8 cellular contexts compared by ENCODE assay signal in the genomic region with DNA sequence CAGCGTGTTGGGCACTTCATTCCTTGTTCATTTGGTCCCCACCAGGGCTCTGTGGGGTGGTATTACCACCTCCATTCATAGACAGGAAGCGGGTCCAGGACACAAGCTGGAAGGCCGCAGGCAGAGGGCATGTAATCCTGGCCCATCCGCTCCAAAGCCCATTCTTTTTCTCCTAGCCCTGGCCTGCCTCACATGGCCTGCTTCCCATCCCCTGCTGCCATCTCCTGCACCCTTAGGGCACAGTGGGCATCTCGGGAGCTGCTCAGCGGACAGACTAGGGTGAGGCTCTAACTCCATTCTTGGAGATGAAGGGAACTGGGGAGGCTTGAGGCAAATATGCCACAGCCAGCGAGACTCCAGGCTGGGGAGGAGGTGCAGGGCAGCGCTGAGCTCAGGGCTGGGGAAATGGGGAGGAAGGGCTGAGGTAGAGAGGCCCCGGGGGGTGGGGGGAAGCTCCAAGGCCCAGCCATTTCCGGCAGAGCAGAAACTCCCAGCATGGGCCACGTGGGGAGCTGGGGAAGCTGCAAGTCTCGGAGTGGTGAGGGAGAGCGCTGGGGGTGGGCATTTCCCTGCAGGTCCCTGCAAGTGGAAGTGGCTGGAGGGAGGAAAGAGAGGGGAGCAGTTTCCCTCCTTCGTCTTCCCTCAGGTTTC. TPM values are rescaled to one million over a fixed set of nuclear protein-coding genes. Genes with fewer than 3 reads are reported as not detected.
DNase-seq lines count a peak whose midpoint lies in the region; ATAC-seq, FAIRE-seq and TF ChIP-seq lines count a peak whose summit lies in the region.

No MANE protein-coding gene starts in this region.

- no peak overlapping the region for H3K4me3 ChIP-seq in BE2C (ENCODE audit: low read depth, low read length)
- H3K4me3 ChIP-seq in HepG2 (replicated peaks in 1 of 3; ENCODE audit: insufficient read depth in 1 of 3, low read depth in 2 of 3, low read length in 3 of 3) = no peak overlapping the region
- no peak overlapping the region for H3K4me3 ChIP-seq in WERI-Rb-1 (ENCODE audit: low read depth, low read length)

- H3K27ac Mint-ChIP-seq in activated T-helper 17 cell treated with anti-CD3 and anti-CD28 coated beads, Interleukin-2, amount 50 U/mL, for 72 hours = no peak overlapping the region

- no peaks in the 10 kb centered on the region for H3K9me3 ChIP-seq in BE2C
- no peaks in the 10 kb centered on the region for H3K9me3 ChIP-seq in HepG2 (ENCODE audit: low read length)
- no peaks in the 10 kb centered on the region for H3K9me3 ChIP-seq in WERI-Rb-1 (ENCODE audit: severe bottlenecking)

- TF ChIP-seq RAD21 in HepG2 (CRISPR knock-in tag; IDR thresholded peaks at IDR 0.05) = no peak

- no peaks in the 10 kb centered on the region for H3K27me3 ChIP-seq in BE2C
- peaks cover 0 to 19% of the 10 kb centered on the region in 2 experiments; a peak in 2 of 5 replicates for H3K27me3 ChIP-seq in HepG2 (ENCODE audit: control insufficient read depth in 1 of 2, insufficient read depth in 2 of 2, low read length in 2 of 2)
- no peaks in the 10 kb centered on the region for H3K27me3 ChIP-seq in WERI-Rb-1 (ENCODE audit: insufficient read depth, low read depth, severe bottlenecking)

- H3K27ac ChIP-seq in HepG2 (ENCODE audit: extremely low read length, insufficient read depth, low read length) (no peak overlapping the region), WERI-Rb-1 (no peak overlapping the region)

- H3K9ac ChIP-seq in HepG2 (ENCODE audit: insufficient read depth, low read depth, low read length) = no peak overlapping the region

- peak overlapping the region; percentile 24; the same call in 1 of the 2 replicates for H3K4me2 ChIP-seq in HepG2 (ENCODE audit: low read depth, low read length)

- no peaks in the 10 kb centered on the region for H3K36me3 Mint-ChIP-seq in activated T-helper 17 cell treated with anti-CD3 and anti-CD28 coated beads, Interleukin-2, amount 50 U/mL, for 72 hours (ENCODE audit: low read depth)

- BruUV-seq in HepG2 (replicated peaks; lab: Mats Ljungman, UMichigan) = no TSS peak

- TF ChIP-seq EP300 in HepG2 (IDR thresholded peaks at IDR 0.05; ENCODE audit: low read depth in 2 of 2, low read length in 2 of 2) (no peak), HepG2 (CRISPR knock-in tag; IDR thresholded peaks at IDR 0.05; ENCODE audit: borderline replicate concordance) (no peak)

- no peaks in the 10 kb centered on the region for H3K79me2 ChIP-seq in HepG2 (ENCODE audit: insufficient read depth, low read length)

- no peak for TF ChIP-seq POLR2A in HepG2 (IDR thresholded peaks at IDR 0.05; ENCODE audit: insufficient read depth in 1 of 2, low read depth in 2 of 2, low read length in 2 of 2)

- CTCF ChIA-PET in HepG2 (lab: Yijun Ruan, JAX; ENCODE audit: low intra/inter-chr PET ratio, low total read pairs) = no interaction called here

- intact Hi-C loops in HepG2 (cut with micrococcal nuclease; ENCODE audit: unreplicated experiment) = no loop called here

- no peaks in the 10 kb centered on the region for H3K27me3 Mint-ChIP-seq in activated T-helper 17 cell treated with anti-CD3 and anti-CD28 coated beads, Interleukin-2, amount 50 U/mL, for 72 hours

- H3K4me1 ChIP-seq in BE2C (peaks cover 9% of the 10 kb centered on the region), HepG2 (ENCODE audit: insufficient read depth, low read length) (peaks cover 31% of the 10 kb centered on the region)

- TF ChIP-seq CTCF in BE2C (IDR thresholded peaks at IDR 0.05; ENCODE audit: low read depth, low read length) (no peak), HepG2 (CRISPR knock-in tag; IDR thresholded peaks at IDR 0.05) (no peak), WERI-Rb-1 (IDR thresholded peaks at IDR 0.05; ENCODE audit: low read depth, low read length) (no peak)

- WGBS in HepG2 (ENCODE audit: low lambda C conversion rate) = 31% methylated on average over 13 of the region's 14 CpGs

- in situ Hi-C loops in HepG2 (cut with HindIII; ENCODE audit: extremely low pct_ligation_motif_present, low pct_unique_long_range_greater_than_20kb) = no loop called here

- H3K4me1 Mint-ChIP-seq in activated T-helper 17 cell treated with anti-CD3 and anti-CD28 coated beads, Interleukin-2, amount 50 U/mL, for 72 hours = peaks cover 13% of the 10 kb centered on the region

- H3K9me3 Mint-ChIP-seq in activated T-helper 17 cell treated with anti-CD3 and anti-CD28 coated beads, Interleukin-2, amount 50 U/mL, for 72 hours = no peaks in the 10 kb centered on the region

- H2AFZ ChIP-seq in HepG2 (ENCODE audit: low read length) = no peak overlapping the region

- no peaks in the 10 kb centered on the region for H4K20me1 ChIP-seq in HepG2 (ENCODE audit: insufficient read depth, low read length)

- ATAC-seq in activated T-helper 17 cell treated with anti-CD3 and anti-CD28 coated beads, Interleukin-2, amount 50 U/mL, for 72 hours (replicated peaks) = peak; percentile 85
- ATAC-seq in HepG2 = peak; percentile 65
- ATAC-seq in HG02798 (IDR thresholded peaks at IDR 0.05; ENCODE audit: poor library complexity, unreplicated experiment) = no peak
- ATAC-seq in HG02885 (IDR thresholded peaks at IDR 0.05; ENCODE audit: poor library complexity, unreplicated experiment) = no peak

- DNase-seq in BE2C (peak; percentile 39), Kasumi-1 (lab: John Stamatoyannopoulos, UW) (peak; percentile 90 to 93), HepG2 (ENCODE audit: low spot score) (no peak), WERI-Rb-1 (no peak), SW480 (ENCODE audit: low spot score) (no peak)

- FAIRE-seq in HepG2 (lab: Jason Lieb, UNC) = no peak

- H3K36me3 ChIP-seq in BE2C = no peaks in the 10 kb centered on the region
- H3K36me3 ChIP-seq in HepG2 (replicated peaks in 1 of 2; ENCODE audit: control insufficient read depth in 1 of 2, insufficient read depth in 2 of 2, low read length in 2 of 2) = no peaks in the 10 kb centered on the region
- H3K36me3 ChIP-seq in WERI-Rb-1 = no peaks in the 10 kb centered on the region

- POLR2A ChIA-PET in HepG2 (lab: Yijun Ruan, JAX) = interaction anchor here (0.9 kb wide), 1 partner anchor 31 kb away, joined by 3 read pairs; no protein-coding TSS in a partner anchor

- H3K4me3 Mint-ChIP-seq in activated T-helper 17 cell treated with anti-CD3 and anti-CD28 coated beads, Interleukin-2, amount 50 U/mL, for 72 hours = peak overlapping the region; percentile 43

RNA-seq across cellular contexts. Expression of gene BCL9L, which starts 14.3 kb away (rescaled TPM):
- 104 TPM for polyA plus RNA-seq in BE2C (2012; ENCODE audit: insufficient read depth, insufficient read length, low read depth)
- total RNA-seq in activated T-helper 17 cell treated with anti-CD3 and anti-CD28 coated beads, Interleukin-2, amount 50 U/mL, for 72 hours = 10 to 100 TPM; 30.2 to 49.6 TPM
- total RNA-seq in HepG2 (2016; rRNA removed; fragmentation: Illumina TruSeq; extraction: Trizol) = 3.7 and 5.5 TPM in 2 replicates
- total RNA-seq in HepG2 (2016; cell fraction: cytosol; rRNA removed; fragmentation: Illumina TruSeq; extraction: Trizol; ENCODE audit: low read depth) = 1.4 and 2.2 TPM in 2 replicates
- 3.5 and 4.0 TPM in 2 replicates for total RNA-seq in HepG2 (2016; cell fraction: insoluble cytoplasmic fraction; rRNA removed; fragmentation: Illumina TruSeq; extraction: Trizol)
- 3.8 and 4.9 TPM in 2 replicates for total RNA-seq in HepG2 (2016; cell fraction: membrane; rRNA removed; fragmentation: Illumina TruSeq; extraction: Trizol)
- 9.3 and 12.2 TPM in 2 replicates for total RNA-seq in HepG2 (2016; cell fraction: nucleus; rRNA removed; fragmentation: Illumina TruSeq; extraction: Trizol)
- 4.1 and 4.5 TPM in 2 replicates for polyA plus RNA-seq in HepG2 (2011; rRNA removed)
- 1.1 and 1.9 TPM in 2 replicates for polyA plus RNA-seq in HepG2 (2011; cell fraction: cytosol; rRNA removed)
- 7.0 and 13.4 TPM in 2 replicates for polyA plus RNA-seq in HepG2 (2011; cell fraction: nucleus; rRNA removed)
- polyA plus RNA-seq in HepG2 (2012) = 10.4 and 11.2 TPM in 2 replicates
- 0.58 and 0.67 TPM in 2 replicates for polyA plus RNA-seq in HepG2 (2016; cell fraction: cytosol; fragmentation: Illumina TruSeq; extraction: Trizol; ENCODE audit: low read depth)
- polyA plus RNA-seq in HepG2 (2016; cell fraction: insoluble cytoplasmic fraction; fragmentation: Illumina TruSeq; extraction: Trizol; ENCODE audit: low read depth) = 9.7 and 15.0 TPM in 2 replicates
- 1.5 and 1.9 TPM in 2 replicates for polyA plus RNA-seq in HepG2 (2016; cell fraction: membrane; fragmentation: Illumina TruSeq; extraction: Trizol; ENCODE audit: low read depth)
- 21.7 and 33.9 TPM in 2 replicates for polyA plus RNA-seq in HepG2 (2016; cell fraction: nucleus; fragmentation: Illumina TruSeq; extraction: Trizol; ENCODE audit: insufficient read depth, low read depth)
- polyA minus RNA-seq in HepG2 (2011; rRNA and poly(A)+ RNA removed; ENCODE audit: low replicate concordance) = 4.8 and 11.8 TPM in 2 replicates
- polyA minus RNA-seq in HepG2 (2011; cell fraction: cytosol; rRNA and poly(A)+ RNA removed) = 6.2 and 6.8 TPM in 2 replicates
- polyA minus RNA-seq in HepG2 (2011; cell fraction: nucleus; rRNA and poly(A)+ RNA removed) = 5.5 and 6.5 TPM in 2 replicates

RNA-seq across cellular contexts. Expression of gene UPK2, which starts 16.0 kb away (rescaled TPM):
- 0.94 TPM for polyA plus RNA-seq in BE2C (2012; ENCODE audit: insufficient read depth, insufficient read length, low read depth)
- total RNA-seq in activated T-helper 17 cell treated with anti-CD3 and anti-CD28 coated beads, Interleukin-2, amount 50 U/mL, for 72 hours = 1 to 10 TPM in 1 of 2 donors, under 1 TPM in 1; 0.43 to 7.1 TPM
- total RNA-seq in HepG2 (2016; rRNA removed; fragmentation: Illumina TruSeq; extraction: Trizol) = not detected in 2 replicates
- total RNA-seq in HepG2 (2016; cell fraction: cytosol; rRNA removed; fragmentation: Illumina TruSeq; extraction: Trizol; ENCODE audit: low read depth) = not detected in 2 replicates
- not detected in 2 replicates for total RNA-seq in HepG2 (2016; cell fraction: insoluble cytoplasmic fraction; rRNA removed; fragmentation: Illumina TruSeq; extraction: Trizol)
- total RNA-seq in HepG2 (2016; cell fraction: membrane; rRNA removed; fragmentation: Illumina TruSeq; extraction: Trizol) = not detected in 2 replicates
- total RNA-seq in HepG2 (2016; cell fraction: nucleus; rRNA removed; fragmentation: Illumina TruSeq; extraction: Trizol) = not detected in 2 replicates
- not detected in 2 replicates for polyA plus RNA-seq in HepG2 (2011; rRNA removed)
- not detected in 2 replicates for polyA plus RNA-seq in HepG2 (2011; cell fraction: cytosol; rRNA removed)
- not detected in 2 replicates for polyA plus RNA-seq in HepG2 (2011; cell fraction: nucleus; rRNA removed)
- polyA plus RNA-seq in HepG2 (2012) = not detected in 2 replicates
- polyA plus RNA-seq in HepG2 (2016; cell fraction: cytosol; fragmentation: Illumina TruSeq; extraction: Trizol; ENCODE audit: low read depth) = not detected in 2 replicates
- polyA plus RNA-seq in HepG2 (2016; cell fraction: insoluble cytoplasmic fraction; fragmentation: Illumina TruSeq; extraction: Trizol; ENCODE audit: low read depth) = not detected in 2 replicates
- polyA plus RNA-seq in HepG2 (2016; cell fraction: membrane; fragmentation: Illumina TruSeq; extraction: Trizol; ENCODE audit: low read depth) = not detected in 2 replicates
- not detected in 2 replicates for polyA plus RNA-seq in HepG2 (2016; cell fraction: nucleus; fragmentation: Illumina TruSeq; extraction: Trizol; ENCODE audit: insufficient read depth, low read depth)
- polyA minus RNA-seq in HepG2 (2011; rRNA and poly(A)+ RNA removed; ENCODE audit: low replicate concordance) = not detected in 2 replicates
- not detected in 2 replicates for polyA minus RNA-seq in HepG2 (2011; cell fraction: cytosol; rRNA and poly(A)+ RNA removed)
- not detected in 2 replicates for polyA minus RNA-seq in HepG2 (2011; cell fraction: nucleus; rRNA and poly(A)+ RNA removed)

RNA-seq across cellular contexts. Expression of gene FOXR1, which starts 31.5 kb away (rescaled TPM):
- not detected for polyA plus RNA-seq in BE2C (2012; ENCODE audit: insufficient read depth, insufficient read length, low read depth)
- under 1 TPM in 1 of 2 donors, not detected in 1; 0.98 TPM for total RNA-seq in activated T-helper 17 cell treated with anti-CD3 and anti-CD28 coated beads, Interleukin-2, amount 50 U/mL, for 72 hours
- total RNA-seq in HepG2 (2016; rRNA removed; fragmentation: Illumina TruSeq; extraction: Trizol) = not detected in 2 replicates
- not detected in 2 replicates for total RNA-seq in HepG2 (2016; cell fraction: cytosol; rRNA removed; fragmentation: Illumina TruSeq; extraction: Trizol; ENCODE audit: low read depth)
- not detected in 2 replicates for total RNA-seq in HepG2 (2016; cell fraction: insoluble cytoplasmic fraction; rRNA removed; fragmentation: Illumina TruSeq; extraction: Trizol)
- total RNA-seq in HepG2 (2016; cell fraction: membrane; rRNA removed; fragmentation: Illumina TruSeq; extraction: Trizol) = not detected in 2 replicates
- total RNA-seq in HepG2 (2016; cell fraction: nucleus; rRNA removed; fragmentation: Illumina TruSeq; extraction: Trizol) = not detected in 2 replicates
- not detected in 2 replicates for polyA plus RNA-seq in HepG2 (2011; rRNA removed)
- polyA plus RNA-seq in HepG2 (2011; cell fraction: cytosol; rRNA removed) = not detected in 2 replicates
- not detected in 2 replicates for polyA plus RNA-seq in HepG2 (2011; cell fraction: nucleus; rRNA removed)
- polyA plus RNA-seq in HepG2 (2012) = not detected in 2 replicates
- polyA plus RNA-seq in HepG2 (2016; cell fraction: cytosol; fragmentation: Illumina TruSeq; extraction: Trizol; ENCODE audit: low read depth) = not detected in 2 replicates
- polyA plus RNA-seq in HepG2 (2016; cell fraction: insoluble cytoplasmic fraction; fragmentation: Illumina TruSeq; extraction: Trizol; ENCODE audit: low read depth) = not detected in 2 replicates
- not detected in 2 replicates for polyA plus RNA-seq in HepG2 (2016; cell fraction: membrane; fragmentation: Illumina TruSeq; extraction: Trizol; ENCODE audit: low read depth)
- not detected in 2 replicates for polyA plus RNA-seq in HepG2 (2016; cell fraction: nucleus; fragmentation: Illumina TruSeq; extraction: Trizol; ENCODE audit: insufficient read depth, low read depth)
- not detected in 2 replicates for polyA minus RNA-seq in HepG2 (2011; rRNA and poly(A)+ RNA removed; ENCODE audit: low replicate concordance)
- polyA minus RNA-seq in HepG2 (2011; cell fraction: cytosol; rRNA and poly(A)+ RNA removed) = not detected in 2 replicates
- polyA minus RNA-seq in HepG2 (2011; cell fraction: nucleus; rRNA and poly(A)+ RNA removed) = not detected in 2 replicates

RNA-seq across cellular contexts. Expression of gene CXCR5, which starts 56.4 kb away (rescaled TPM):
- not detected for polyA plus RNA-seq in BE2C (2012; ENCODE audit: insufficient read depth, insufficient read length, low read depth)
- total RNA-seq in activated T-helper 17 cell treated with anti-CD3 and anti-CD28 coated beads, Interleukin-2, amount 50 U/mL, for 72 hours = 10 to 100 TPM in 1 of 2 donors, 1 to 10 TPM in 1; 8.0 to 20.2 TPM
- not detected in 2 replicates for total RNA-seq in HepG2 (2016; rRNA removed; fragmentation: Illumina TruSeq; extraction: Trizol)
- not detected in 2 replicates for total RNA-seq in HepG2 (2016; cell fraction: cytosol; rRNA removed; fragmentation: Illumina TruSeq; extraction: Trizol; ENCODE audit: low read depth)
- not detected in 2 replicates for total RNA-seq in HepG2 (2016; cell fraction: insoluble cytoplasmic fraction; rRNA removed; fragmentation: Illumina TruSeq; extraction: Trizol)
- total RNA-seq in HepG2 (2016; cell fraction: membrane; rRNA removed; fragmentation: Illumina TruSeq; extraction: Trizol) = not detected in 2 replicates
- not detected in 2 replicates for total RNA-seq in HepG2 (2016; cell fraction: nucleus; rRNA removed; fragmentation: Illumina TruSeq; extraction: Trizol)
- polyA plus RNA-seq in HepG2 (2011; rRNA removed) = not detected in 2 replicates
- not detected in 2 replicates for polyA plus RNA-seq in HepG2 (2011; cell fraction: cytosol; rRNA removed)
- not detected in 2 replicates for polyA plus RNA-seq in HepG2 (2011; cell fraction: nucleus; rRNA removed)
- polyA plus RNA-seq in HepG2 (2012) = not detected in 2 replicates
- not detected in 2 replicates for polyA plus RNA-seq in HepG2 (2016; cell fraction: cytosol; fragmentation: Illumina TruSeq; extraction: Trizol; ENCODE audit: low read depth)
- not detected in 2 replicates for polyA plus RNA-seq in HepG2 (2016; cell fraction: insoluble cytoplasmic fraction; fragmentation: Illumina TruSeq; extraction: Trizol; ENCODE audit: low read depth)
- not detected in 2 replicates for polyA plus RNA-seq in HepG2 (2016; cell fraction: membrane; fragmentation: Illumina TruSeq; extraction: Trizol; ENCODE audit: low read depth)
- not detected in 2 replicates for polyA plus RNA-seq in HepG2 (2016; cell fraction: nucleus; fragmentation: Illumina TruSeq; extraction: Trizol; ENCODE audit: insufficient read depth, low read depth)
- polyA minus RNA-seq in HepG2 (2011; rRNA and poly(A)+ RNA removed; ENCODE audit: low replicate concordance) = not detected in 2 replicates
- polyA minus RNA-seq in HepG2 (2011; cell fraction: cytosol; rRNA and poly(A)+ RNA removed) = not detected in 2 replicates
- not detected in 2 replicates for polyA minus RNA-seq in HepG2 (2011; cell fraction: nucleus; rRNA and poly(A)+ RNA removed)

RNA-seq across cellular contexts. Expression of gene CENATAC, which starts 57.9 kb away (rescaled TPM):
- 31.8 TPM for polyA plus RNA-seq in BE2C (2012; ENCODE audit: insufficient read depth, insufficient read length, low read depth)
- total RNA-seq in activated T-helper 17 cell treated with anti-CD3 and anti-CD28 coated beads, Interleukin-2, amount 50 U/mL, for 72 hours = 10 to 100 TPM; 38.9 to 44.8 TPM
- 9.2 and 25.0 TPM in 2 replicates for total RNA-seq in HepG2 (2016; rRNA removed; fragmentation: Illumina TruSeq; extraction: Trizol)
- 2.9 and 5.0 TPM in 2 replicates for total RNA-seq in HepG2 (2016; cell fraction: cytosol; rRNA removed; fragmentation: Illumina TruSeq; extraction: Trizol; ENCODE audit: low read depth)
- 10.8 and 23.9 TPM in 2 replicates for total RNA-seq in HepG2 (2016; cell fraction: insoluble cytoplasmic fraction; rRNA removed; fragmentation: Illumina TruSeq; extraction: Trizol)
- total RNA-seq in HepG2 (2016; cell fraction: membrane; rRNA removed; fragmentation: Illumina TruSeq; extraction: Trizol) = 5.4 and 7.4 TPM in 2 replicates
- 39.0 and 46.3 TPM in 2 replicates for total RNA-seq in HepG2 (2016; cell fraction: nucleus; rRNA removed; fragmentation: Illumina TruSeq; extraction: Trizol)
- polyA plus RNA-seq in HepG2 (2011; rRNA removed) = 19.8 and 21.7 TPM in 2 replicates
- polyA plus RNA-seq in HepG2 (2011; cell fraction: cytosol; rRNA removed) = 3.7 and 4.9 TPM in 2 replicates
- 56.4 and 56.7 TPM in 2 replicates for polyA plus RNA-seq in HepG2 (2011; cell fraction: nucleus; rRNA removed)
- polyA plus RNA-seq in HepG2 (2012) = 9.2 and 11.5 TPM in 2 replicates
- polyA plus RNA-seq in HepG2 (2016; cell fraction: cytosol; fragmentation: Illumina TruSeq; extraction: Trizol; ENCODE audit: low read depth) = 3.9 and 4.7 TPM in 2 replicates
- polyA plus RNA-seq in HepG2 (2016; cell fraction: insoluble cytoplasmic fraction; fragmentation: Illumina TruSeq; extraction: Trizol; ENCODE audit: low read depth) = 10.1 and 11.5 TPM in 2 replicates
- polyA plus RNA-seq in HepG2 (2016; cell fraction: membrane; fragmentation: Illumina TruSeq; extraction: Trizol; ENCODE audit: low read depth) = 4.1 and 4.4 TPM in 2 replicates
- 100 and 110 TPM in 2 replicates for polyA plus RNA-seq in HepG2 (2016; cell fraction: nucleus; fragmentation: Illumina TruSeq; extraction: Trizol; ENCODE audit: insufficient read depth, low read depth)
- 11.3 and 25.0 TPM in 2 replicates for polyA minus RNA-seq in HepG2 (2011; rRNA and poly(A)+ RNA removed; ENCODE audit: low replicate concordance)
- polyA minus RNA-seq in HepG2 (2011; cell fraction: cytosol; rRNA and poly(A)+ RNA removed) = 4.2 and 4.6 TPM in 2 replicates
- 45.4 and 51.7 TPM in 2 replicates for polyA minus RNA-seq in HepG2 (2011; cell fraction: nucleus; rRNA and poly(A)+ RNA removed)

Comparison
In these comparisons a context has a peak if more than half of its experiments do, and no peak if none do; other contexts are left out.
1. DNase-seq: peak in BE2C (single experiment) and Kasumi-1 (2 of 2); none in HepG2 (single experiment), WERI-Rb-1 (single experiment) and SW480 (single experiment).
2. ATAC-seq: peak in activated T-helper 17 cell treated with anti-CD3 and anti-CD28 coated beads, Interleukin-2, amount 50 U/mL, for 72 hours (single experiment) and HepG2 (single experiment); none in HG02798 (single experiment) and HG02885 (single experiment).